ENCODE assay signal across 21 cellular contexts in the genomic region with DNA sequence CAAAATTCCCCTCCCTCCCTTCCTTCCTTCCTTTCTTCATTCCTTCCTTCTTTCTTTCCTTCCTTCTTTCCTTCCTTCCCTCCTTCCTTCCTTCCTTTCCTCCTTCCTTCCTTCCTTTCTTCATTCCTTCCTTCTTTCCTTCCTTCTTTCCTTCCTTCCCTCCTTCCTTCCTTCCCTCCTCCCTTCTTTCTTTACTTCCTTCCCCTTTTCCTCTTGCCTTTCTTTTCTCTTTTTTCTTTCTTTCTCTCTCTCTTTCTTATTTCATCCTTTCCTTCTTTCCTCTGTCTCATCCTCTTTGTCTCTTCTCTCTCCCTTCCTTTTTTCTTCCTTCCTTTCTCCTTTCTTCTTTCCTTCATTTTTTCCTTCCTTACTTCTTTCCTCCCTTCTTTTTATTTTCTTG.
"Had no signal": no experiment of that assay in that cellular context is flagged by ENCODE, and none has a peak within 500 bp of the region (broad histone marks: within the 10 kb centered on the region; RNA-seq: fewer than 3 reads in every experiment).

No MANE protein-coding gene starts in this region.

- H2AFZ ChIP-seq: hepatocyte had no signal

- ATAC-seq: foreskin keratinocyte; gastroesophageal sphincter; heart left ventricle; left cardiac atrium; left lung; left ventricle myocardium superior; lower lobe of right lung; mucosa of descending colon; naive thymus-derived CD8-positive, alpha-beta T cell had no signal

- H3K4me1 ChIP-seq: esophagus muscularis mucosa, foreskin keratinocyte, gastroesophageal sphincter, heart left ventricle, left lung, lower lobe of right lung had no signal

- H3K27ac ChIP-seq: coronary artery, dorsolateral prefrontal cortex, esophagus muscularis mucosa, foreskin keratinocyte, gastroesophageal sphincter, heart left ventricle, hepatocyte, left lung, lower lobe of right lung had no signal

- H3K4me1 Mint-ChIP-seq: mesothelial cell of epicardium; naive B cell; naive thymus-derived CD8-positive, alpha-beta T cell had no signal

- DNase-seq: dermis blood vessel endothelial cell; dorsolateral prefrontal cortex; effector CD4-positive, alpha-beta T cell; effector memory CD4-positive, alpha-beta T cell; foreskin keratinocyte; heart left ventricle; left cardiac atrium; left lung; left ventricle myocardium superior; lower lobe of right lung; mesenchymal stem cell; mucosa of descending colon; naive B cell; naive thymus-derived CD8-positive, alpha-beta T cell had no signal

- H3K27me3 ChIP-seq: dorsolateral prefrontal cortex, esophagus muscularis mucosa, foreskin keratinocyte, gastroesophageal sphincter, heart left ventricle, hepatocyte, left lung had no signal

- H3K36me3 Mint-ChIP-seq: mesothelial cell of epicardium, naive B cell had no signal

- H3K4me2 ChIP-seq: hepatocyte had no signal

- H3K4me3 ChIP-seq: coronary artery, dorsolateral prefrontal cortex, esophagus muscularis mucosa, gastroesophageal sphincter, heart left ventricle, hepatocyte, left lung, lower lobe of right lung, mucosa of descending colon had no signal

- H3K27ac Mint-ChIP-seq: mesothelial cell of epicardium; naive B cell; naive thymus-derived CD8-positive, alpha-beta T cell had no signal

- H3K36me3 ChIP-seq: esophagus muscularis mucosa, gastroesophageal sphincter, heart left ventricle, left lung, lower lobe of right lung had no signal

- FAIRE-seq: endothelial cell of umbilical vein, keratinocyte had no signal

- H3K27me3 Mint-ChIP-seq: naive B cell; naive thymus-derived CD8-positive, alpha-beta T cell had no signal

- H3K4me3 Mint-ChIP-seq: mesothelial cell of epicardium; naive B cell; naive thymus-derived CD8-positive, alpha-beta T cell had no signal

- H3K9me3 ChIP-seq: esophagus muscularis mucosa, gastroesophageal sphincter, lower lobe of right lung, mucosa of descending colon had no signal

- H3K79me2 ChIP-seq: hepatocyte had no signal
